In the genomic region with DNA sequence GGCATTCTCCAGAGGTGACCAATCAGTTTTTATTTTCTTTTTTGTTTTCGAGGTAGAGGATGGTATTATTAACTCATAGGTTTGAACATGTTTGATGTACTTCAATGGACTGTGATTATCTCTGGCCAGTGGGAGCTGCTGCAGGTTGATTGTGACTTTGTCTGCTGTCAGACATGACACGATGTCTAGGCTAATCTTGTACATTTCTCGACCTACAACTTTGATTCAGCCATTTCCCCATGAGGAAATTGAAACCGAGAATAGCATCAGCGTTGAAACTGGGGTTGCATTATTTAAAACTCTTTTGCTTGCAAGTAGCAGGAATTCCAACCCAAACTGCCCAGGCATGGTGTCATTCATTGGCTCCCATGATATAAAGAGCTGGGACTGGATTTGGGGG, we compare ENCODE assay signal across 24 cellular contexts.
DNase-seq lines count a peak whose midpoint lies in the region; ATAC-seq, FAIRE-seq and TF ChIP-seq lines count a peak whose summit lies in the region.
"Had no signal": no experiment of that assay in that cellular context is flagged by ENCODE, and none has a peak within 500 bp of the region (broad histone marks: within the 10 kb centered on the region; RNA-seq: fewer than 3 reads in every experiment).

No MANE protein-coding gene starts in this region.

- H3K4me1 ChIP-seq in BLaER1, result peaks cover 34% of the 10 kb centered on the region
- peaks cover 16% of the 10 kb centered on the region for H3K4me1 ChIP-seq in DND-41 (ENCODE audit: insufficient read depth, low read length)
- peaks cover 25% of the 10 kb centered on the region for H3K4me1 ChIP-seq in Loucy (ENCODE audit: insufficient read depth, low read length, poor library complexity, severe bottlenecking)
- H3K4me1 ChIP-seq: A549, BE2C, Caco-2 had no signal

- H2AFZ ChIP-seq in DND-41 (ENCODE audit: low read depth, low read length) (no peak overlapping the region), Loucy (ENCODE audit: low read length) (no peak overlapping the region)
- H2AFZ ChIP-seq: GM23338 had no signal

- H3K27ac ChIP-seq in BLaER1 (no peak overlapping the region), DND-41 (ENCODE audit: low read length) (peak overlapping the region; percentile 56)
- H3K27ac ChIP-seq: A549, C4-2B had no signal

- H3K4me3 ChIP-seq in BLaER1 (no peak overlapping the region), DND-41 (ENCODE audit: low read depth in 1 of 2, low read length in 2 of 2) (no peak overlapping the region), Loucy (ENCODE audit: low read length, poor library complexity, severe bottlenecking) (no peak overlapping the region)
- H3K4me3 ChIP-seq: A549, GM12878, GM23338 had no signal

- H3K79me2 ChIP-seq in DND-41 (ENCODE audit: insufficient read depth, low read length), result peaks cover 21% of the 10 kb centered on the region
- H3K79me2 ChIP-seq in Loucy (ENCODE audit: insufficient read depth, low read length), result no peaks in the 10 kb centered on the region

- H3K9me3 ChIP-seq in BLaER1, result peaks cover 9% of the 10 kb centered on the region
- H3K9me3 ChIP-seq in DND-41 (ENCODE audit: insufficient read depth, low read length, severe bottlenecking), result no peaks in the 10 kb centered on the region
- no peaks in the 10 kb centered on the region; the same call in 1 of the 2 replicates for H3K9me3 ChIP-seq in Loucy (ENCODE audit: insufficient read depth, low read depth, low read length)
- H3K9me3 ChIP-seq: BE2C, Caco-2 had no signal

- no peaks in the 10 kb centered on the region for H3K27me3 ChIP-seq in BLaER1
- H3K27me3 ChIP-seq in DND-41 (ENCODE audit: insufficient read depth, low read length, poor library complexity), result no peaks in the 10 kb centered on the region
- H3K27me3 ChIP-seq in Loucy (ENCODE audit: insufficient read depth, low read length, poor library complexity, severe bottlenecking), result no peaks in the 10 kb centered on the region
- H3K27me3 ChIP-seq: BE2C had no signal

- H3K4me2 ChIP-seq in BLaER1 (peak overlapping the region; percentile 73), DND-41 (ENCODE audit: insufficient read depth, low read length) (no peak overlapping the region), Loucy (ENCODE audit: low read depth, low read length, poor library complexity, severe bottlenecking) (peak overlapping the region; percentile 43)
- H3K4me2 ChIP-seq: A549, GM23338 had no signal

- H3K36me3 ChIP-seq in BLaER1 (no peaks in the 10 kb centered on the region), DND-41 (ENCODE audit: insufficient read depth, low read length) (peaks cover 25% of the 10 kb centered on the region), Loucy (ENCODE audit: insufficient read depth, low read length) (no peaks in the 10 kb centered on the region)
- H3K36me3 ChIP-seq: BE2C had no signal

- TF ChIP-seq CTCF in DND-41 (IDR thresholded peaks at IDR 0.05; ENCODE audit: borderline replicate concordance, extremely low read depth, low read length, poor library complexity, severe bottlenecking) (no peak), Loucy (conservative IDR thresholded peaks at IDR 0.05; ENCODE audit: low read length) (no peak)

- H4K20me1 ChIP-seq in BLaER1 (no peaks in the 10 kb centered on the region), DND-41 (ENCODE audit: insufficient read depth, low read length) (no peaks in the 10 kb centered on the region), Loucy (ENCODE audit: insufficient read depth, low read length, poor library complexity, severe bottlenecking) (no peaks in the 10 kb centered on the region)

- no peaks in the 10 kb centered on the region for H3K9me2 ChIP-seq in Loucy (replicated peaks; ENCODE audit: low read depth, low read length)

- DNase-seq in DND-41 (no peak), RPMI8226 (peak; percentile 23), NCI-H1417 (lab: John Stamatoyannopoulos, UW) (no peak), RCC 7860 (ENCODE audit: low spot score) (no peak)
- no peak for DNase-seq in effector CD4-positive, alpha-beta T cell
- DNase-seq: 8988T; ACHN; AML-193; BE2C; Caco-2; CD4-positive, CD25-positive, alpha-beta regulatory T cell; CD8-positive, alpha-beta T cell; DMS153; EL; GDM1; H9 had no signal

- ATAC-seq in DND-41 (ENCODE audit: insufficient read depth, low read depth), result no peak
- ATAC-seq: A549; CD8-positive, alpha-beta T cell; GM12878; GM23338; HCT116 had no signal

- FAIRE-seq in RCC 7860 (lab: Jason Lieb, UNC), result no peak
- FAIRE-seq: A549, GM12878, GM19239 had no signal

- H3K9ac ChIP-seq in BLaER1, result no peak overlapping the region
- no peak overlapping the region for H3K9ac ChIP-seq in DND-41 (ENCODE audit: low read depth, low read length)
- H3K9ac ChIP-seq in Loucy (ENCODE audit: low read depth, low read length, poor library complexity, severe bottlenecking), result no peak overlapping the region

- no peaks in the 10 kb centered on the region for H3F3A ChIP-seq in Loucy (ENCODE audit: low read depth)
